In the genomic region with DNA sequence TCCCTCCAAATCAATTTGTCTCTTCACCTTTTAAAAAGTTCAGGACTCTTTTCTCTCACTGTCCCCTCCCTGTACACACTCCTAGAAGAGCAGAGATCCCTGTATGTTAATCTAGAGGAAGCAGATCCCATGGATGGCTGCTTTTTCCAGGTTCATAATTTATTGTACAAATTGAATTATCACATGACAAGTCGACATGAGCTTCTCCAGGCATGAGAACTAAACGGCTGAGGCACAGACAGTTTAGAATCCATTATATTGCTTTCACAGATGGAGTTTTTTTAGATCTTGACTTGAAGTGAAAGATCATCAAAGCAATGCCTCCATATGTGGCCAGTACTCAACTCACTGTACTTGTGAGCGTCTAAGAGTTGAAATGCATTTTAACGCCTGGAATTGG, we compare ENCODE assay signal across 1 cellular context.
TF ChIP-seq lines count a peak whose summit lies in the region.

No MANE protein-coding gene starts in this region.

TF ChIP-seq in SK-N-SH, 30 proteins besides CTCF, POLR2A, EP300 and RAD21 (continued from another document):
- TF ChIP-seq FOXJ3 (CRISPR knock-in tag; IDR thresholded peaks at IDR 0.05) (peak; percentile 77), POLR2AphosphoS5 (IDR thresholded peaks at IDR 0.05; ENCODE audit: low read depth, low read length) (peak; percentile 65), CHD2 (IDR thresholded peaks at IDR 0.05; ENCODE audit: low read length, partially characterized antibody) (peak; percentile 91), RFX5 (IDR thresholded peaks at IDR 0.05; ENCODE audit: low read length) (no peak), GABPA (IDR thresholded peaks at IDR 0.05; ENCODE audit: low read depth) (no peak), SIN3A (IDR thresholded peaks at IDR 0.05; ENCODE audit: borderline replicate concordance, low read depth, low read length) (0 out of 2 replicates have a peak, but pooled peaks have one; percentile 22), RCOR1 (IDR thresholded peaks at IDR 0.05; ENCODE audit: low read length) (peak; percentile 94), GATA2 (CRISPR knock-in tag; IDR thresholded peaks at IDR 0.05) (peak; percentile 71), MXI1 (IDR thresholded peaks at IDR 0.05; ENCODE audit: low read depth, low read length) (peak; percentile 63; the same call in 1 of the 2 replicates)
- TF ChIP-seq, protein P1, sequence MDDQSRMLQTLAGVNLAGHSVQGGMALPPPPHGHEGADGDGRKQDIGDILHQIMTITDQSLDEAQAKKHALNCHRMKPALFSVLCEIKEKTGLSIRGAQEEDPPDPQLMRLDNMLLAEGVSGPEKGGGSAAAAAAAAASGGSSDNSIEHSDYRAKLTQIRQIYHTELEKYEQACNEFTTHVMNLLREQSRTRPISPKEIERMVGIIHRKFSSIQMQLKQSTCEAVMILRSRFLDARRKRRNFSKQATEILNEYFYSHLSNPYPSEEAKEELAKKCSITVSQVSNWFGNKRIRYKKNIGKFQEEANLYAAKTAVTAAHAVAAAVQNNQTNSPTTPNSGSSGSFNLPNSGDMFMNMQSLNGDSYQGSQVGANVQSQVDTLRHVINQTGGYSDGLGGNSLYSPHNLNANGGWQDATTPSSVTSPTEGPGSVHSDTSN (IDR thresholded peaks at IDR 0.05), result peak; percentile 58
- TF ChIP-seq, protein P2, sequence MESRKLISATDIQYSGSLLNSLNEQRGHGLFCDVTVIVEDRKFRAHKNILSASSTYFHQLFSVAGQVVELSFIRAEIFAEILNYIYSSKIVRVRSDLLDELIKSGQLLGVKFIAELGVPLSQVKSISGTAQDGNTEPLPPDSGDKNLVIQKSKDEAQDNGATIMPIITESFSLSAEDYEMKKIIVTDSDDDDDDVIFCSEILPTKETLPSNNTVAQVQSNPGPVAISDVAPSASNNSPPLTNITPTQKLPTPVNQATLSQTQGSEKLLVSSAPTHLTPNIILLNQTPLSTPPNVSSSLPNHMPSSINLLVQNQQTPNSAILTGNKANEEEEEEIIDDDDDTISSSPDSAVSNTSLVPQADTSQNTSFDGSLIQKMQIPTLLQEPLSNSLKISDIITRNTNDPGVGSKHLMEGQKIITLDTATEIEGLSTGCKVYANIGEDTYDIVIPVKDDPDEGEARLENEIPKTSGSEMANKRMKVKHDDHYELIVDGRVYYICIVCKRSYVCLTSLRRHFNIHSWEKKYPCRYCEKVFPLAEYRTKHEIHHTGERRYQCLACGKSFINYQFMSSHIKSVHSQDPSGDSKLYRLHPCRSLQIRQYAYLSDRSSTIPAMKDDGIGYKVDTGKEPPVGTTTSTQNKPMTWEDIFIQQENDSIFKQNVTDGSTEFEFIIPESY (IDR thresholded peaks at IDR 0.05; ENCODE audit: borderline replicate concordance, low read depth), result no peak
TF ChIP-seq in SK-N-SH: peak in this region for 10.
